In genomic region chr7:5424689-5425506, GRCh38 we compare ENCODE assay signal across 1 cellular context.
TF ChIP-seq lines count a peak whose summit lies in the region.

No MANE protein-coding gene starts in this region.

TF ChIP-seq in K562, 482 proteins besides CTCF, POLR2A, EP300 and RAD21 (continued from another document):
- TF ChIP-seq CEBPZ (IDR thresholded peaks at IDR 0.05; ENCODE audit: borderline replicate concordance, low read depth, low read length), result no peak
- TF ChIP-seq MAFG (tag; conservative IDR thresholded peaks at IDR 0.05), result peak; percentile 81
- TF ChIP-seq RBFOX2 (IDR thresholded peaks at IDR 0.05; ENCODE audit: low read depth, low read length), result peak; percentile 78; the same call in 1 of the 2 replicates
- TF ChIP-seq MAFF (IDR thresholded peaks at IDR 0.05; ENCODE audit: low read length), result peak; percentile 60
- TF ChIP-seq POLR2G (IDR thresholded peaks at IDR 0.05; ENCODE audit: low read depth, low read length), result peak; percentile 67
- TF ChIP-seq CHD1 (IDR thresholded peaks at IDR 0.05; ENCODE audit: low read length), result peak; percentile 6
- no peak for TF ChIP-seq ZNF609 (CRISPR knock-in tag; IDR thresholded peaks at IDR 0.05; ENCODE audit: borderline replicate concordance)
- TF ChIP-seq RNF2 (IDR thresholded peaks at IDR 0.05), result 0 out of 2 replicates have a peak, but pooled peaks have one; percentile 9
- peak; percentile 88 for TF ChIP-seq C11orf30 (IDR thresholded peaks at IDR 0.05; ENCODE audit: low read depth)
- peak; percentile 45; the same call in 1 of the 2 replicates for TF ChIP-seq ETV1 (tag; conservative IDR thresholded peaks at IDR 0.05; ENCODE audit: low read depth)
- no peak for TF ChIP-seq IRF1 (CRISPR knock-in tag; IDR thresholded peaks at IDR 0.05; ENCODE audit: borderline replicate concordance)
- TF ChIP-seq EGR1 (conservative IDR thresholded peaks at IDR 0.05), result peak; percentile 80
- 0 out of 2 replicates have a peak, but pooled peaks have one; percentile 9 for TF ChIP-seq FOSL1 (tag; conservative IDR thresholded peaks at IDR 0.05)
- no peak for TF ChIP-seq ZNF197 (CRISPR knock-in tag; IDR thresholded peaks at IDR 0.05; ENCODE audit: low read depth)
- 0 out of 4 replicates have a peak, but pooled peaks of 1 of the 2 experiments have one; percentile 4 for TF ChIP-seq NONO (IDR thresholded peaks at IDR 0.05; ENCODE audit: low read depth in 2 of 2, low read length in 1 of 2)
- peak; percentile 84 for TF ChIP-seq ZNF316 (IDR thresholded peaks at IDR 0.05)
- TF ChIP-seq NEUROD1 (IDR thresholded peaks at IDR 0.05; ENCODE audit: borderline replicate concordance, low read depth, low read length, partially characterized antibody), result peak; percentile 13
- TF ChIP-seq PHF8 (IDR thresholded peaks at IDR 0.05; ENCODE audit: borderline replicate concordance, low read length), result 0 out of 2 replicates have a peak, but pooled peaks have one; percentile 8
- peak; percentile 75 for TF ChIP-seq ZBTB7A (IDR thresholded peaks at IDR 0.05; ENCODE audit: borderline replicate concordance, control insufficient read depth, low read depth, low read length)
- TF ChIP-seq SMARCE1 (IDR thresholded peaks at IDR 0.05), result 0 out of 2 replicates have a peak, but pooled peaks have one; percentile 6
- TF ChIP-seq HDAC2 (IDR thresholded peaks at IDR 0.05), result 0 out of 2 replicates have a peak, but pooled peaks have one; percentile 18
- 0 out of 4 replicates have a peak, but pooled peaks of 1 of the 2 experiments have one; percentile 47 for TF ChIP-seq UBTF (IDR thresholded peaks at IDR 0.05; ENCODE audit: borderline replicate concordance in 1 of 2, low read depth in 2 of 2, low read length in 2 of 2)
